ENCODE assay signal across 10 cellular contexts in genomic region chr17:7004398-7005253, GRCh38. TPM values are rescaled to one million over a fixed set of nuclear protein-coding genes. Genes with fewer than 3 reads are reported as not detected.
A peak's percentile ranks its signal among the peaks of the same experiment; 100 is the strongest.
DNase-seq lines count a peak whose midpoint lies in the region; ATAC-seq, FAIRE-seq and TF ChIP-seq lines count a peak whose summit lies in the region.
"Had no signal": no experiment of that assay in that cellular context is flagged by ENCODE, and none has a peak within 500 bp of the region (broad histone marks: within the 10 kb centered on the region; RNA-seq: fewer than 3 reads in every experiment).

No MANE protein-coding gene starts in this region.

- H2AFZ ChIP-seq in OCI-LY1 (ENCODE audit: low read length) (no peak overlapping the region), GM12878 (ENCODE audit: control insufficient read depth, low read depth, low read length) (no peak overlapping the region), keratinocyte (ENCODE audit: control insufficient read depth, low read length) (no peak overlapping the region)

- 100% methylated on average over 2 of the region's 2 CpGs for WGBS in GM12878 (ENCODE audit: insufficient coverage, insufficient replicate concordance, low lambda C conversion rate, missing lambda C conversion rate)
- 77 to 97% methylated on average over 2 of the region's 2 CpGs for WGBS in testis, 2 donors

- intact Hi-C loops in GM12878 (cut with micrococcal nuclease; ENCODE audit: unreplicated experiment) (loop anchor here (1.0 to 2.0 kb wide), 3 partner anchors 91 to 338 kb away; no protein-coding TSS in a partner anchor), testis (cut with DNase I; ENCODE audit: low total_unique reads) (loop anchor here (10.0 kb wide), 1 partner anchor 340 kb away; no protein-coding TSS in a partner anchor)

- no peak overlapping the region for H3K9ac ChIP-seq in OCI-LY1 (ENCODE audit: low read length)
- no peak overlapping the region for H3K9ac ChIP-seq in GM12878 (ENCODE audit: control insufficient read depth, insufficient read depth, low read length)
- no peak overlapping the region for H3K9ac ChIP-seq in keratinocyte (ENCODE audit: control insufficient read depth, extremely low read depth, insufficient read depth, low read length)

- H3K4me2 ChIP-seq in OCI-LY1 (ENCODE audit: low read length) (no peak overlapping the region), GM12878 (ENCODE audit: control insufficient read depth, insufficient read depth) (no peak overlapping the region), keratinocyte (ENCODE audit: control insufficient read depth, extremely low read depth, insufficient read depth, low read depth, low read length) (no peak overlapping the region)

- peak; percentile 89 for TF ChIP-seq RAD21 in GM12878 (IDR thresholded peaks at IDR 0.05; ENCODE audit: insufficient read depth, low read depth, low read length)

- H4K20me1 ChIP-seq in OCI-LY1 (ENCODE audit: insufficient read depth, low read length) (no peaks in the 10 kb centered on the region), GM12878 (ENCODE audit: control insufficient read depth, insufficient read depth) (no peaks in the 10 kb centered on the region), keratinocyte (ENCODE audit: control insufficient read depth, extremely low read depth, insufficient read depth, low read length) (peaks cover 3% of the 10 kb centered on the region)

- H3K36me3 ChIP-seq in OCI-LY1 (ENCODE audit: insufficient read depth, low read length) (peaks cover 25% of the 10 kb centered on the region; the same call in 1 of the 2 replicates), GM12878 (ENCODE audit: control insufficient read depth in 2 of 2, insufficient read depth in 2 of 2, low read length in 1 of 2) (peaks cover 5 to 11% of the 10 kb centered on the region in 2 experiments), keratinocyte (ENCODE audit: control insufficient read depth in 2 of 2, extremely low read depth in 1 of 2, insufficient read depth in 2 of 2, low read length in 2 of 2) (peaks cover 19 to 30% of the 10 kb centered on the region in 2 experiments), testis (ENCODE audit: low read depth, missing control alignments) (no peaks in the 10 kb centered on the region)

- H3F3A ChIP-seq in OCI-LY1 (ENCODE audit: insufficient read depth, low read length): no peaks in the 10 kb centered on the region

- no peaks in the 10 kb centered on the region for H3K4me1 ChIP-seq in OCI-LY1 (ENCODE audit: insufficient read depth, low read length, severe bottlenecking)
- H3K4me1 ChIP-seq in GM12878 (ENCODE audit: control insufficient read depth, insufficient read depth, low read length): no peaks in the 10 kb centered on the region
- no peaks in the 10 kb centered on the region for H3K4me1 ChIP-seq in keratinocyte (ENCODE audit: control insufficient read depth, extremely low read depth, insufficient read depth, low read length)
- no peaks in the 10 kb centered on the region for H3K4me1 ChIP-seq in testis

- RAD21 ChIA-PET in GM12878 (lab: Charles Lee; ENCODE audit: unreplicated experiment): interaction anchor here (0.7 to 3.8 kb wide), 17 partner anchors 10 to 342 kb away, joined by 3 to 61 read pairs (median 6); partner anchors contain the start of gene BCL6B

- H3K27ac ChIP-seq in OCI-LY1 (ENCODE audit: low read depth, low read length, poor library complexity, severe bottlenecking) (no peak overlapping the region), GM12878 (ENCODE audit: control insufficient read depth, insufficient read depth) (no peak overlapping the region), keratinocyte (ENCODE audit: control insufficient read depth, insufficient read depth, low read length) (no peak overlapping the region), testis (no peak overlapping the region)
- H3K27ac ChIP-seq: epithelial cell of prostate had no signal

- no peak for TF ChIP-seq EP300 in GM12878 (IDR thresholded peaks at IDR 0.05; ENCODE audit: borderline replicate concordance in 1 of 2, control insufficient read depth in 1 of 2, low read depth in 2 of 2, low read length in 2 of 2)

- H3K9me3 ChIP-seq in OCI-LY1 (ENCODE audit: low read length) (no peaks in the 10 kb centered on the region), GM12878 (replicated peaks; ENCODE audit: control insufficient read depth, insufficient read depth, low read length) (no peaks in the 10 kb centered on the region), keratinocyte (ENCODE audit: control insufficient read depth, low read depth, low read length) (no peaks in the 10 kb centered on the region), testis (no peaks in the 10 kb centered on the region)

- DNase-seq in stimulated activated naive CD4-positive, alpha-beta T cell (lab: John Stamatoyannopoulos, UW): peak in 5 of 6 experiments; percentile 13 to 82 (median 65)
- no peak for DNase-seq in stimulated activated naive CD4-positive, alpha-beta T cell treated with Interleukin-2 at 50 U/mL for 16 hours (lab: John Stamatoyannopoulos, UW)
- DNase-seq in Kasumi-1 (lab: John Stamatoyannopoulos, UW) (peak; percentile 66 to 68), GM12878 (ENCODE audit: low read depth, low spot score) (peak; percentile 26), keratinocyte (ENCODE audit: low read depth, low spot score) (no peak), testis (no peak), islet precursor cell (no peak)

- TF ChIP-seq POLR2A in GM12878 (IDR thresholded peaks at IDR 0.05; ENCODE audit: low read depth, low read length): no peak
- TF ChIP-seq POLR2A in testis (IDR thresholded peaks at IDR 0.05): no peak

- no TSS peak for BruUV-seq in GM12878 (replicated peaks; lab: Mats Ljungman, UMichigan)

- FAIRE-seq in GM12878 (lab: Jason Lieb, UNC) (peak; percentile 98), keratinocyte (lab: Jason Lieb, UNC) (peak; percentile 93)

- POLR2A ChIA-PET in GM12878 (lab: Charles Lee): interaction anchor here (0.9 to 1.4 kb wide), 3 partner anchors 60 to 161 kb away, joined by 3 to 4 read pairs (median 3); no protein-coding TSS in a partner anchor

- in situ Hi-C loops in GM12878 (cut with MboI): loop anchor here (5.0 to 10.0 kb wide), 2 partner anchors 92 to 160 kb away; no protein-coding TSS in a partner anchor

- no peaks in the 10 kb centered on the region for H3K27me3 ChIP-seq in OCI-LY1 (ENCODE audit: insufficient read depth, low read length)
- no peaks in the 10 kb centered on the region for H3K27me3 ChIP-seq in GM12878 (replicated peaks in 1 of 2; ENCODE audit: control insufficient read depth in 2 of 2, insufficient read depth in 2 of 2, low read length in 1 of 2)
- H3K27me3 ChIP-seq in keratinocyte (ENCODE audit: control insufficient read depth, extremely low read depth, insufficient read depth, low read length): no peaks in the 10 kb centered on the region
- H3K27me3 ChIP-seq in testis: no peaks in the 10 kb centered on the region

- H3K4me3 ChIP-seq in OCI-LY1 (ENCODE audit: low read depth, low read length, poor library complexity, severe bottlenecking) (no peak overlapping the region), GM12878 (no peak overlapping the region), keratinocyte (ENCODE audit: control insufficient read depth in 2 of 3, extremely low read depth in 1 of 3, insufficient read depth in 2 of 3, low read depth in 1 of 3, low read length in 3 of 3) (no peak overlapping the region), testis (no peak overlapping the region)

- peak; percentile 93 for ATAC-seq in GM12878

- H3K79me2 ChIP-seq in OCI-LY1 (ENCODE audit: insufficient read depth, low read length) (no peaks in the 10 kb centered on the region), GM12878 (ENCODE audit: control insufficient read depth, insufficient read depth, low read length) (peaks cover 2% of the 10 kb centered on the region), keratinocyte (ENCODE audit: control insufficient read depth, insufficient read depth, low read length) (peaks cover 16% of the 10 kb centered on the region)

- TF ChIP-seq CTCF in OCI-LY1 (IDR thresholded peaks at IDR 0.05; ENCODE audit: low read length): peak; percentile 82
- TF ChIP-seq CTCF in GM12878 (IDR thresholded peaks at IDR 0.05 in 2 of 3, conservative IDR thresholded peaks at IDR 0.05 in 1 of 3; ENCODE audit: control insufficient read depth in 2 of 3, extremely low read depth in 1 of 3, insufficient read depth in 1 of 3, low read depth in 3 of 3, low read length in 3 of 3): peak; percentile 56 to 75 (median 73); a peak in 5 of 6 replicates
- TF ChIP-seq CTCF in keratinocyte (optimal IDR thresholded peaks at IDR 0.05 in 1 of 3, IDR thresholded peaks at IDR 0.05 in 1 of 3, conservative IDR thresholded peaks at IDR 0.05 in 1 of 3; ENCODE audit: extremely low read depth in 1 of 3, insufficient read depth in 2 of 3, low read length in 3 of 3): peak; percentile 44 to 65 (median 46)
- peak; percentile 25 to 66 (median 46) for TF ChIP-seq CTCF in testis (IDR thresholded peaks at IDR 0.05)

- H3K9me1 ChIP-seq in keratinocyte (ENCODE audit: control insufficient read depth, extremely low read depth, insufficient read depth, low read length): no peaks in the 10 kb centered on the region

- SMC1A ChIA-PET in GM12878 (lab: Charles Lee; ENCODE audit: uncharacterized antibody, unreplicated experiment): interaction anchor here (0.7 to 5.2 kb wide), 28 partner anchors 8 to 529 kb away, joined by 3 to 67 read pairs (median 5); partner anchors contain the start of genes BCL6B, RNASEK and SLC16A13

- no peaks in the 10 kb centered on the region for H3K9me2 ChIP-seq in OCI-LY1 (ENCODE audit: low read depth, low read length)

- dilution Hi-C loops in keratinocyte (cut with MboI; ENCODE audit: extremely low pct_ligation_motif_present, low sequenced_read_pairs): no loop called here

- CTCF ChIA-PET in GM12878 (lab: Yijun Ruan, JAX): interaction anchor here (0.5 to 15.9 kb wide), 57 partner anchors 8 to 1447 kb away, joined by 3 to 237 read pairs (median 4); partner anchors contain the start of genes ALOX12, RNASEK and SLC16A13

RNA-seq across cellular contexts. Expression of gene RNASEK, which starts 7.8 kb away (rescaled TPM):
- total RNA-seq in GM12878 (2013; cell fraction: nucleolus; rRNA removed): 33.2 and 42.6 TPM in 2 replicates
- total RNA-seq in GM12878 (2014; rRNA removed) (247 and 253 TPM in 2 replicates), GM12878 (2014; rRNA removed; fragmentation: Illumina TruSeq; extraction: Trizol) (96.6 and 106 TPM in 2 replicates), GM12878 (2021) (171 and 175 TPM in 2 replicates), testis (100 to 1,000 TPM; 208 to 314 TPM)
- 208 TPM for polyA plus RNA-seq in GM12878 (2011; ENCODE audit: low read depth)
- polyA plus RNA-seq in GM12878 (2011; rRNA removed) (54.4 and 97.4 TPM in 2 replicates), GM12878 (2014; fragmentation: Illumina TruSeq; extraction: Trizol) (87.0 and 218 TPM in 2 replicates), GM12878 (2014; fragmentation: Nextera tagmentation; extraction: Ambion mirVana) (100 to 1,000 TPM; 108 to 150 TPM), GM12878 (2014; rRNA removed) (202 and 223 TPM in 2 replicates), GM12878 (2016; fragmentation: Nextera tagmentation; extraction: Ambion mirVana) (100 to 1,000 TPM; 342 to 345 TPM), keratinocyte (87.0 to 267 TPM (median 99.7 TPM) in 3 replicates), testis (ENCODE audit: insufficient read depth, low read depth, low replicate concordance) (317 TPM)
- polyA plus RNA-seq in GM12878 (2011; cell fraction: cytosol; rRNA removed): 148 and 167 TPM in 2 replicates
- 104 and 128 TPM in 2 replicates for polyA plus RNA-seq in GM12878 (2011; cell fraction: nucleus; rRNA removed)
- polyA plus RNA-seq in GM12878 (2012): 332 and 422 TPM in 2 replicates
- polyA minus RNA-seq in GM12878 (2011; rRNA and poly(A)+ RNA removed): 43.1 and 73.6 TPM in 2 replicates
- 77.8 and 83.1 TPM in 2 replicates for polyA minus RNA-seq in GM12878 (2011; cell fraction: cytosol; rRNA and poly(A)+ RNA removed)
- 29.1 and 37.7 TPM in 2 replicates for polyA minus RNA-seq in GM12878 (2011; cell fraction: nucleus; rRNA and poly(A)+ RNA removed)
- 43.9 TPM for polyA plus RNA-seq in keratinocyte (2011; ENCODE audit: low read depth)
- polyA plus RNA-seq in keratinocyte (2011; cell fraction: cytosol; rRNA removed): 161 and 215 TPM in 2 replicates
- 74.7 and 90.0 TPM in 2 replicates for polyA plus RNA-seq in keratinocyte (2011; cell fraction: nucleus; rRNA removed)
- 396 and 610 TPM in 2 replicates for polyA plus RNA-seq in keratinocyte (2012; ENCODE audit: low replicate concordance)
- 51.4 to 165 TPM (median 70.6 TPM) in 3 replicates for polyA minus RNA-seq in keratinocyte
- 175 TPM for polyA minus RNA-seq in keratinocyte (2011; cell fraction: cytosol; rRNA and poly(A)+ RNA removed)
- 60.8 and 61.2 TPM in 2 replicates for polyA minus RNA-seq in keratinocyte (2011; cell fraction: nucleus; rRNA and poly(A)+ RNA removed)

RNA-seq across cellular contexts. Expression of gene ALOX12, which starts 8.8 kb away (rescaled TPM):
- total RNA-seq in GM12878 (2013; cell fraction: nucleolus; rRNA removed): not detected in 2 replicates
- not detected in 2 replicates for total RNA-seq in GM12878 (2014; rRNA removed)
- not detected in 2 replicates for total RNA-seq in GM12878 (2014; rRNA removed; fragmentation: Illumina TruSeq; extraction: Trizol)
- total RNA-seq in GM12878 (2021): not detected in 2 replicates
- not detected for polyA plus RNA-seq in GM12878 (2011; ENCODE audit: low read depth)
- polyA plus RNA-seq in GM12878 (2011; rRNA removed): not detected in 2 replicates
- not detected in 2 replicates for polyA plus RNA-seq in GM12878 (2011; cell fraction: cytosol; rRNA removed)
- 0.04 TPM in 1 of 2 replicates, not detected in the other for polyA plus RNA-seq in GM12878 (2011; cell fraction: nucleus; rRNA removed)
- 0.60 and 0.83 TPM in 2 replicates for polyA plus RNA-seq in GM12878 (2012)
- not detected in 2 replicates for polyA plus RNA-seq in GM12878 (2014; fragmentation: Illumina TruSeq; extraction: Trizol)
- under 1 TPM; 0.23 to 0.51 TPM for polyA plus RNA-seq in GM12878 (2014; fragmentation: Nextera tagmentation; extraction: Ambion mirVana)
- polyA plus RNA-seq in GM12878 (2014; rRNA removed): not detected in 2 replicates
- under 1 TPM; 0.64 to 0.82 TPM for polyA plus RNA-seq in GM12878 (2016; fragmentation: Nextera tagmentation; extraction: Ambion mirVana)
- polyA minus RNA-seq in GM12878 (2011; rRNA and poly(A)+ RNA removed): not detected in 2 replicates
- polyA minus RNA-seq in GM12878 (2011; cell fraction: cytosol; rRNA and poly(A)+ RNA removed): not detected in 2 replicates
- not detected in 2 replicates for polyA minus RNA-seq in GM12878 (2011; cell fraction: nucleus; rRNA and poly(A)+ RNA removed)
- polyA plus RNA-seq in keratinocyte: 0.19 to 0.35 TPM (median 0.22 TPM) in 3 replicates
- polyA plus RNA-seq in keratinocyte (2011; ENCODE audit: low read depth): not detected
- 0.18 and 0.22 TPM in 2 replicates for polyA plus RNA-seq in keratinocyte (2011; cell fraction: cytosol; rRNA removed)
- 0.20 and 0.33 TPM in 2 replicates for polyA plus RNA-seq in keratinocyte (2011; cell fraction: nucleus; rRNA removed)
- polyA plus RNA-seq in keratinocyte (2012; ENCODE audit: low replicate concordance): 0.41 and 0.85 TPM in 2 replicates
- polyA minus RNA-seq in keratinocyte: 0.13 to 0.20 TPM in 2 of 3 replicates, not detected in the other
- polyA minus RNA-seq in keratinocyte (2011; cell fraction: cytosol; rRNA and poly(A)+ RNA removed): not detected
- not detected in 2 replicates for polyA minus RNA-seq in keratinocyte (2011; cell fraction: nucleus; rRNA and poly(A)+ RNA removed)
- under 1 TPM; 0.24 to 0.25 TPM for total RNA-seq in testis
- 0.50 TPM for polyA plus RNA-seq in testis (ENCODE audit: insufficient read depth, low read depth, low replicate concordance)
- total RNA-seq: urinary bladder had no signal

RNA-seq across cellular contexts. Expression of gene BCL6B, which starts 18.2 kb away (rescaled TPM):
- total RNA-seq in GM12878 (2013; cell fraction: nucleolus; rRNA removed): 1.1 and 2.2 TPM in 2 replicates
- total RNA-seq in GM12878 (2014; rRNA removed): 0.06 and 0.22 TPM in 2 replicates
- 0.09 and 0.18 TPM in 2 replicates for total RNA-seq in GM12878 (2014; rRNA removed; fragmentation: Illumina TruSeq; extraction: Trizol)
- total RNA-seq in GM12878 (2021): 0.56 and 0.85 TPM in 2 replicates
- polyA plus RNA-seq in GM12878 (2011; ENCODE audit: low read depth): 0.18 TPM
- polyA plus RNA-seq in GM12878 (2011; rRNA removed): 0.10 and 0.12 TPM in 2 replicates
- polyA plus RNA-seq in GM12878 (2011; cell fraction: cytosol; rRNA removed): 0.15 and 0.27 TPM in 2 replicates
- polyA plus RNA-seq in GM12878 (2011; cell fraction: nucleus; rRNA removed): 0.66 and 0.73 TPM in 2 replicates
- 0.13 and 0.20 TPM in 2 replicates for polyA plus RNA-seq in GM12878 (2012)
- 0.05 and 0.15 TPM in 2 replicates for polyA plus RNA-seq in GM12878 (2014; fragmentation: Illumina TruSeq; extraction: Trizol)
- polyA plus RNA-seq in GM12878 (2014; fragmentation: Nextera tagmentation; extraction: Ambion mirVana): under 1 TPM; 0.09 to 0.11 TPM
- 0.08 and 0.14 TPM in 2 replicates for polyA plus RNA-seq in GM12878 (2014; rRNA removed)
- polyA plus RNA-seq in GM12878 (2016; fragmentation: Nextera tagmentation; extraction: Ambion mirVana): under 1 TPM in 1 of 2 experiments, not detected in 1; 0.32 TPM
- 0.26 and 0.29 TPM in 2 replicates for polyA minus RNA-seq in GM12878 (2011; rRNA and poly(A)+ RNA removed)
- polyA minus RNA-seq in GM12878 (2011; cell fraction: cytosol; rRNA and poly(A)+ RNA removed): 2.1 TPM in 1 of 2 replicates, not detected in the other
- 0.85 TPM in 1 of 2 replicates, not detected in the other for polyA minus RNA-seq in GM12878 (2011; cell fraction: nucleus; rRNA and poly(A)+ RNA removed)
- not detected in 3 replicates for polyA plus RNA-seq in keratinocyte
- 0.17 TPM for polyA plus RNA-seq in keratinocyte (2011; ENCODE audit: low read depth)
- not detected in 2 replicates for polyA plus RNA-seq in keratinocyte (2011; cell fraction: cytosol; rRNA removed)
- polyA plus RNA-seq in keratinocyte (2011; cell fraction: nucleus; rRNA removed): not detected in 2 replicates
- 0.13 TPM in 1 of 2 replicates, not detected in the other for polyA plus RNA-seq in keratinocyte (2012; ENCODE audit: low replicate concordance)
- not detected in 3 replicates for polyA minus RNA-seq in keratinocyte
- not detected for polyA minus RNA-seq in keratinocyte (2011; cell fraction: cytosol; rRNA and poly(A)+ RNA removed)
- not detected in 2 replicates for polyA minus RNA-seq in keratinocyte (2011; cell fraction: nucleus; rRNA and poly(A)+ RNA removed)
- total RNA-seq in testis: 1 to 10 TPM; 2.5 to 3.5 TPM
- 4.6 TPM for polyA plus RNA-seq in testis (ENCODE audit: insufficient read depth, low read depth, low replicate concordance)

RNA-seq across cellular contexts. Expression of gene SLC16A13, which starts 31.2 kb away (rescaled TPM):
- 3.6 and 4.1 TPM in 2 replicates for total RNA-seq in GM12878 (2013; cell fraction: nucleolus; rRNA removed)
- 2.6 and 2.7 TPM in 2 replicates for total RNA-seq in GM12878 (2014; rRNA removed)
- total RNA-seq in GM12878 (2014; rRNA removed; fragmentation: Illumina TruSeq; extraction: Trizol): 2.1 and 2.3 TPM in 2 replicates
- total RNA-seq in GM12878 (2021): 11.9 and 12.1 TPM in 2 replicates
- 2.4 TPM for polyA plus RNA-seq in GM12878 (2011; ENCODE audit: low read depth)
- 0.81 and 1.7 TPM in 2 replicates for polyA plus RNA-seq in GM12878 (2011; rRNA removed)
- 2.1 and 2.3 TPM in 2 replicates for polyA plus RNA-seq in GM12878 (2011; cell fraction: cytosol; rRNA removed)
- 5.8 and 6.6 TPM in 2 replicates for polyA plus RNA-seq in GM12878 (2011; cell fraction: nucleus; rRNA removed)
- polyA plus RNA-seq in GM12878 (2012): 4.4 and 5.2 TPM in 2 replicates
- 2.9 and 4.0 TPM in 2 replicates for polyA plus RNA-seq in GM12878 (2014; fragmentation: Illumina TruSeq; extraction: Trizol)
- polyA plus RNA-seq in GM12878 (2014; fragmentation: Nextera tagmentation; extraction: Ambion mirVana): under 1 TPM; 0.34 to 0.46 TPM
- polyA plus RNA-seq in GM12878 (2014; rRNA removed): 5.6 TPM in 2 replicates
- 1 to 10 TPM; 5.9 to 6.8 TPM for polyA plus RNA-seq in GM12878 (2016; fragmentation: Nextera tagmentation; extraction: Ambion mirVana)
- polyA minus RNA-seq in GM12878 (2011; rRNA and poly(A)+ RNA removed): 3.7 and 5.4 TPM in 2 replicates
- polyA minus RNA-seq in GM12878 (2011; cell fraction: cytosol; rRNA and poly(A)+ RNA removed): 0.83 and 3.5 TPM in 2 replicates
- polyA minus RNA-seq in GM12878 (2011; cell fraction: nucleus; rRNA and poly(A)+ RNA removed): 5.6 and 9.0 TPM in 2 replicates
- polyA plus RNA-seq in keratinocyte: 2.2 to 6.9 TPM (median 2.7 TPM) in 3 replicates
- polyA plus RNA-seq in keratinocyte (2011; ENCODE audit: low read depth): 1.8 TPM
- polyA plus RNA-seq in keratinocyte (2011; cell fraction: cytosol; rRNA removed): 1.7 and 2.5 TPM in 2 replicates
- polyA plus RNA-seq in keratinocyte (2011; cell fraction: nucleus; rRNA removed): 10.5 and 11.0 TPM in 2 replicates
- polyA plus RNA-seq in keratinocyte (2012; ENCODE audit: low replicate concordance): 5.0 and 7.4 TPM in 2 replicates
- polyA minus RNA-seq in keratinocyte: 3.6 to 19.2 TPM (median 4.0 TPM) in 3 replicates
- polyA minus RNA-seq in keratinocyte (2011; cell fraction: cytosol; rRNA and poly(A)+ RNA removed): 3.3 TPM
- 6.5 and 9.2 TPM in 2 replicates for polyA minus RNA-seq in keratinocyte (2011; cell fraction: nucleus; rRNA and poly(A)+ RNA removed)
- 1 to 10 TPM; 1.9 to 2.2 TPM for total RNA-seq in testis
- 2.0 TPM for polyA plus RNA-seq in testis (ENCODE audit: insufficient read depth, low read depth, low replicate concordance)

RNA-seq across cellular contexts. Expression of gene SLC16A11, which starts 39.3 kb away (rescaled TPM):
- total RNA-seq in GM12878 (2013; cell fraction: nucleolus; rRNA removed): 3.5 and 3.7 TPM in 2 replicates
- total RNA-seq in GM12878 (2014; rRNA removed) (1.1 and 1.8 TPM in 2 replicates), GM12878 (2014; rRNA removed; fragmentation: Illumina TruSeq; extraction: Trizol) (0.28 and 0.72 TPM in 2 replicates), GM12878 (2021) (2.0 and 2.7 TPM in 2 replicates), testis (1 to 10 TPM in 1 of 2 donors, under 1 TPM in 1; 0.55 to 2.0 TPM)
- polyA plus RNA-seq in GM12878 (2011; ENCODE audit: low read depth): 0.18 TPM
- polyA plus RNA-seq in GM12878 (2011; rRNA removed) (0.11 TPM in 1 of 2 replicates, not detected in the other), GM12878 (2014; fragmentation: Illumina TruSeq; extraction: Trizol) (0.15 TPM in 1 of 2 replicates, not detected in the other), GM12878 (2014; fragmentation: Nextera tagmentation; extraction: Ambion mirVana) (under 1 TPM; 0.24 to 0.35 TPM), GM12878 (2014; rRNA removed) (1.5 and 1.6 TPM in 2 replicates), GM12878 (2016; fragmentation: Nextera tagmentation; extraction: Ambion mirVana) (1 to 10 TPM in 1 of 2 experiments, under 1 TPM in 1; 0.97 to 1.1 TPM), keratinocyte (0.09 TPM in 1 of 3 replicates, not detected in the others), testis (ENCODE audit: insufficient read depth, low read depth, low replicate concordance) (3.0 TPM)
- polyA plus RNA-seq in GM12878 (2011; cell fraction: cytosol; rRNA removed): 0.13 and 0.15 TPM in 2 replicates
- polyA plus RNA-seq in GM12878 (2011; cell fraction: nucleus; rRNA removed): 1.1 TPM in 2 replicates
- polyA plus RNA-seq in GM12878 (2012): 1.2 TPM in 2 replicates
- polyA minus RNA-seq in GM12878 (2011; rRNA and poly(A)+ RNA removed): not detected in 2 replicates
- polyA minus RNA-seq in GM12878 (2011; cell fraction: cytosol; rRNA and poly(A)+ RNA removed): not detected in 2 replicates
- polyA minus RNA-seq in GM12878 (2011; cell fraction: nucleus; rRNA and poly(A)+ RNA removed): 0.24 and 1.2 TPM in 2 replicates
- polyA plus RNA-seq in keratinocyte (2011; ENCODE audit: low read depth): not detected
- polyA plus RNA-seq in keratinocyte (2011; cell fraction: cytosol; rRNA removed): not detected in 2 replicates
- polyA plus RNA-seq in keratinocyte (2011; cell fraction: nucleus; rRNA removed): not detected in 2 replicates
- polyA plus RNA-seq in keratinocyte (2012; ENCODE audit: low replicate concordance): 0.21 and 0.23 TPM in 2 replicates
- polyA minus RNA-seq in keratinocyte: not detected in 3 replicates
- polyA minus RNA-seq in keratinocyte (2011; cell fraction: cytosol; rRNA and poly(A)+ RNA removed): not detected
- not detected in 2 replicates for polyA minus RNA-seq in keratinocyte (2011; cell fraction: nucleus; rRNA and poly(A)+ RNA removed)
- total RNA-seq: urinary bladder had no signal

Comparison
In these comparisons a context has a peak if more than half of its experiments do, and no peak if none do; other contexts are left out.
1. DNase-seq: peak in stimulated activated naive CD4-positive, alpha-beta T cell (5 of 6), Kasumi-1 (2 of 2) and GM12878 (single experiment); none in stimulated activated naive CD4-positive, alpha-beta T cell treated with Interleukin-2 at 50 U/mL for 16 hours (single experiment), keratinocyte (single experiment), testis (single experiment) and islet precursor cell (single experiment).
2. Peak in every context shown above with its lines, with median percentiles within 50 percentile points of each other: CTCF ChIP-seq.